In the genomic region with DNA sequence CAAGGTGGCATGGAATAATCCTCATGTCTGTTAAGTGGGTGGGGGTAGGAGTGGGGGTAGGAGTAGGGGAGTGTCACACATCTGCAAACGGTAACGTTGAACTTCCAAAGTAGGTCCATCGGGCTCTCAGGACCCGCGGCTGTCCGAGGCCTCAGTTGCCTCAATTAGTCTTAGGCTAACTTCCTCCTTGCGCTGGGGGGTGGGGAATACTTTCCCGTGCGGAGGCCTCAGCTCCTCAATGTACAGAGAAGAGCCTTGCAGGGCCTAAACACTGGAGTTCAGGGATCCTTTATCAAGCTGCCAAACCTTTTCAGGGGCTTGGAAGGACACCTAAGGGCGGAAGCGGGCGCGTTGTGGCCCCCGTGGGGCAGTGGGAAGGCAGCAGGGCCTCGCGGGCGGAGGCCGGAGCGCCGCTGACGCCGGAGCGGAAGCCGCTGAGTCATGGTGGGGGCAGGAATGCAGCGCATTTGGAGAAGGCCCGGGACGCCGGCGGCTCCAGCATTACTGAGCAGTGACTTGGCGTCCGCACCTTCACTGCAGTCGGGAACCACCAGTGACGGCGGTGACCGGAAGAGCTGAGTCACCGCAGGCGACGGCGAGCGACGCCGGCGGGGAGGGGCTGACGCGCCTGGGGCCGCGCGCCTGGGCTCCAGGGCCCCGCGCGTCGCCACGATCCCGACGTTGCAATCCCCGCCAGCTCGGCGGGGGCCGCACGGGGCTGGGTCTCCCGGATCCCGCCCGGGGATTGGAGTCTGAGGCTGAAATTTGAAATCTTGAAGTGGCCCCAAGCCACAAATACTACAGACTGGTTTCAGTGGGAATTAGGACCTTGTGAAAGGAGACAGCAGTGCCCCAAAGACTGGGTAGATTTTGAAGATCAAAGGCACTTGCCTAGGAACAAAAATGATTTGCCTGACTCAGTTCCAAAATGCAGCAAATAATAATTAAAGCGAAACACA, we compare ENCODE assay signal across 1 cellular context.
TF ChIP-seq lines count a peak whose summit lies in the region.

No MANE protein-coding gene starts in this region.

TF ChIP-seq in HEK293, 187 proteins besides CTCF, POLR2A, EP300 and RAD21 (continued from another document):
- TF ChIP-seq, protein P1, sequence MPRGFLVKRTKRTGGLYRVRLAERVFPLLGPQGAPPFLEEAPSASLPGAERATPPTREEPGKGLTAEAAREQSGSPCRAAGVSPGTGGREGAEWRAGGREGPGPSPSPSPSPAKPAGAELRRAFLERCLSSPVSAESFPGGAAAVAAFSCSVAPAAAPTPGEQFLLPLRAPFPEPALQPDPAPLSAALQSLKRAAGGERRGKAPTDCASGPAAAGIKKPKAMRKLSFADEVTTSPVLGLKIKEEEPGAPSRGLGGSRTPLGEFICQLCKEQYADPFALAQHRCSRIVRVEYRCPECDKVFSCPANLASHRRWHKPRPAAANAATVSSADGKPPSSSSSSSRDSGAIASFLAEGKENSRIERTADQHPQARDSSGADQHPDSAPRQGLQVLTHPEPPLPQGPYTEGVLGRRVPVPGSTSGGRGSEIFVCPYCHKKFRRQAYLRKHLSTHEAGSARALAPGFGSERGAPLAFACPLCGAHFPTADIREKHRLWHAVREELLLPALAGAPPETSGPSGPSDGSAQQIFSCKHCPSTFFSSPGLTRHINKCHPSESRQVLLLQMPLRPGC (tag by site-specific recombination; IDR thresholded peaks at IDR 0.05): peak; percentile 95
- TF ChIP-seq ZNF2 (tag by site-specific recombination; IDR thresholded peaks at IDR 0.05) (0 out of 2 replicates have a peak, but pooled peaks have one; percentile 59), ZNF664 (tag by site-specific recombination; IDR thresholded peaks at IDR 0.05) (no peak), GLIS2 (tag by site-specific recombination; IDR thresholded peaks at IDR 0.05) (peak; percentile 84), ZNF324 (tag by site-specific recombination; IDR thresholded peaks at IDR 0.05) (peak; percentile 59; the same call in 1 of the 2 replicates), BCL11B (tag by site-specific recombination; IDR thresholded peaks at IDR 0.05; ENCODE audit: low read depth) (peak; percentile 72; the same call in 1 of the 2 replicates), ZBTB7A (tag by site-specific recombination; IDR thresholded peaks at IDR 0.05; ENCODE audit: low read depth) (no peak), BCL11A (tag by site-specific recombination; IDR thresholded peaks at IDR 0.05; ENCODE audit: low read depth) (peak; percentile 90), ZNF248 (tag by site-specific recombination; IDR thresholded peaks at IDR 0.05) (no peak)
- TF ChIP-seq, protein P2, sequence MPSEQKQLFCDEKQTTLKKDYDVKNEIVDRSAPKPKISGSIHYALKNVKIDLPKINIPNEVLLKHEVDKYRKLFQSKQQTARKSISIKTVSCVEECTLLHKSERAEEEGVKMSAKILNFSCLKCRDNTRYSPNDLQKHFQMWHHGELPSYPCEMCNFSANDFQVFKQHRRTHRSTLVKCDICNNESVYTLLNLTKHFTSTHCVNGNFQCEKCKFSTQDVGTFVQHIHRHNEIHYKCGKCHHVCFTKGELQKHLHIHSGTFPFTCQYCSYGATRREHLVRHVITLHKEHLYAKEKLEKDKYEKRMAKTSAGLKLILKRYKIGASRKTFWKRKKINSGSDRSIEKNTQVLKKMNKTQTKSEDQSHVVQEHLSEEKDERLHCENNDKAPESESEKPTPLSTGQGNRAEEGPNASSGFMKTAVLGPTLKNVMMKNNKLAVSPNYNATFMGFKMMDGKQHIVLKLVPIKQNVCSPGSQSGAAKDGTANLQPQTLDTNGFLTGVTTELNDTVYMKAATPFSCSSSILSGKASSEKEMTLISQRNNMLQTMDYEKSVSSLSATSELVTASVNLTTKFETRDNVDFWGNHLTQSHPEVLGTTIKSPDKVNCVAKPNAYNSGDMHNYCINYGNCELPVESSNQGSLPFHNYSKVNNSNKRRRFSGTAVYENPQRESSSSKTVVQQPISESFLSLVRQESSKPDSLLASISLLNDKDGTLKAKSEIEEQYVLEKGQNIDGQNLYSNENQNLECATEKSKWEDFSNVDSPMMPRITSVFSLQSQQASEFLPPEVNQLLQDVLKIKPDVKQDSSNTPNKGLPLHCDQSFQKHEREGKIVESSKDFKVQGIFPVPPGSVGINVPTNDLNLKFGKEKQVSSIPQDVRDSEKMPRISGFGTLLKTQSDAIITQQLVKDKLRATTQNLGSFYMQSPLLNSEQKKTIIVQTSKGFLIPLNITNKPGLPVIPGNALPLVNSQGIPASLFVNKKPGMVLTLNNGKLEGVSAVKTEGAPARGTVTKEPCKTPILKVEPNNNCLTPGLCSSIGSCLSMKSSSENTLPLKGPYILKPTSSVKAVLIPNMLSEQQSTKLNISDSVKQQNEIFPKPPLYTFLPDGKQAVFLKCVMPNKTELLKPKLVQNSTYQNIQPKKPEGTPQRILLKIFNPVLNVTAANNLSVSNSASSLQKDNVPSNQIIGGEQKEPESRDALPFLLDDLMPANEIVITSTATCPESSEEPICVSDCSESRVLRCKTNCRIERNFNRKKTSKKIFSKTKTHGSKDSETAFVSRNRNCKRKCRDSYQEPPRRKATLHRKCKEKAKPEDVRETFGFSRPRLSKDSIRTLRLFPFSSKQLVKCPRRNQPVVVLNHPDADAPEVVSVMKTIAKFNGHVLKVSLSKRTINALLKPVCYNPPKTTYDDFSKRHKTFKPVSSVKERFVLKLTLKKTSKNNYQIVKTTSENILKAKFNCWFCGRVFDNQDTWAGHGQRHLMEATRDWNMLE (tag by site-specific recombination; conservative IDR thresholded peaks at IDR 0.05; ENCODE audit: low read depth): peak; percentile 54
- TF ChIP-seq, protein P3, sequence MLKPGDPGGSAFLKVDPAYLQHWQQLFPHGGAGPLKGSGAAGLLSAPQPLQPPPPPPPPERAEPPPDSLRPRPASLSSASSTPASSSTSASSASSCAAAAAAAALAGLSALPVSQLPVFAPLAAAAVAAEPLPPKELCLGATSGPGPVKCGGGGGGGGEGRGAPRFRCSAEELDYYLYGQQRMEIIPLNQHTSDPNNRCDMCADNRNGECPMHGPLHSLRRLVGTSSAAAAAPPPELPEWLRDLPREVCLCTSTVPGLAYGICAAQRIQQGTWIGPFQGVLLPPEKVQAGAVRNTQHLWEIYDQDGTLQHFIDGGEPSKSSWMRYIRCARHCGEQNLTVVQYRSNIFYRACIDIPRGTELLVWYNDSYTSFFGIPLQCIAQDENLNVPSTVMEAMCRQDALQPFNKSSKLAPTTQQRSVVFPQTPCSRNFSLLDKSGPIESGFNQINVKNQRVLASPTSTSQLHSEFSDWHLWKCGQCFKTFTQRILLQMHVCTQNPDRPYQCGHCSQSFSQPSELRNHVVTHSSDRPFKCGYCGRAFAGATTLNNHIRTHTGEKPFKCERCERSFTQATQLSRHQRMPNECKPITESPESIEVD (tag by site-specific recombination; IDR thresholded peaks at IDR 0.05): 0 out of 2 replicates have a peak, but pooled peaks have one; percentile 6
- TF ChIP-seq, protein P4, sequence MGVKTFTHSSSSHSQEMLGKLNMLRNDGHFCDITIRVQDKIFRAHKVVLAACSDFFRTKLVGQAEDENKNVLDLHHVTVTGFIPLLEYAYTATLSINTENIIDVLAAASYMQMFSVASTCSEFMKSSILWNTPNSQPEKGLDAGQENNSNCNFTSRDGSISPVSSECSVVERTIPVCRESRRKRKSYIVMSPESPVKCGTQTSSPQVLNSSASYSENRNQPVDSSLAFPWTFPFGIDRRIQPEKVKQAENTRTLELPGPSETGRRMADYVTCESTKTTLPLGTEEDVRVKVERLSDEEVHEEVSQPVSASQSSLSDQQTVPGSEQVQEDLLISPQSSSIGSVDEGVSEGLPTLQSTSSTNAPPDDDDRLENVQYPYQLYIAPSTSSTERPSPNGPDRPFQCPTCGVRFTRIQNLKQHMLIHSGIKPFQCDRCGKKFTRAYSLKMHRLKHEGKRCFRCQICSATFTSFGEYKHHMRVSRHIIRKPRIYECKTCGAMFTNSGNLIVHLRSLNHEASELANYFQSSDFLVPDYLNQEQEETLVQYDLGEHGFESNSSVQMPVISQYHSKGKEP (tag by site-specific recombination; IDR thresholded peaks at IDR 0.05): peak; percentile 93
- TF ChIP-seq, protein P5, sequence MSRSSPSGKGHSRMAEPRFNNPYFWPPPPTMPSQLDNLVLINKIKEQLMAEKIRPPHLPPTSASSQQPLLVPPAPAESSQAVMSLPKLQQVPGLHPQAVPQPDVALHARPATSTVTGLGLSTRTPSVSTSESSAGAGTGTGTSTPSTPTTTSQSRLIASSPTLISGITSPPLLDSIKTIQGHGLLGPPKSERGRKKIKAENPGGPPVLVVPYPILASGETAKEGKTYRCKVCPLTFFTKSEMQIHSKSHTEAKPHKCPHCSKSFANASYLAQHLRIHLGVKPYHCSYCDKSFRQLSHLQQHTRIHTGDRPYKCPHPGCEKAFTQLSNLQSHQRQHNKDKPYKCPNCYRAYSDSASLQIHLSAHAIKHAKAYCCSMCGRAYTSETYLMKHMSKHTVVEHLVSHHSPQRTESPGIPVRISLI (tag by site-specific recombination; IDR thresholded peaks at IDR 0.05): no peak
TF ChIP-seq in HEK293: peak in this region for 83.
